ENCODE assay signal across 10 cellular contexts in genomic region chr1:7962636-7963377, GRCh38. TPM values are rescaled to one million over a fixed set of nuclear protein-coding genes. Genes with fewer than 3 reads are reported as not detected.
DNase-seq lines count a peak whose midpoint lies in the region; ATAC-seq and TF ChIP-seq lines count a peak whose summit lies in the region.
"Had no signal": no experiment of that assay in that cellular context is flagged by ENCODE, and none has a peak within 500 bp of the region (broad histone marks: within the 10 kb centered on the region; RNA-seq: fewer than 3 reads in every experiment).

No MANE protein-coding gene starts in this region.

- TF ChIP-seq CTCF in DOHH2 (IDR thresholded peaks at IDR 0.05; ENCODE audit: low read depth, low read length, poor library complexity, severe bottlenecking), result no peak
- no peak for TF ChIP-seq CTCF in OCI-LY1 (IDR thresholded peaks at IDR 0.05; ENCODE audit: low read length)
- no peak for TF ChIP-seq CTCF in osteoblast (IDR thresholded peaks at IDR 0.05; ENCODE audit: extremely low read depth, low read depth, low read length)

- H3K27me3 ChIP-seq in DOHH2 (ENCODE audit: control insufficient read depth, low read length) (no peaks in the 10 kb centered on the region), OCI-LY1 (ENCODE audit: insufficient read depth, low read length) (no peaks in the 10 kb centered on the region), ectodermal cell (ENCODE audit: control insufficient read depth, insufficient read depth, low read length, poor library complexity, severe bottlenecking) (no peaks in the 10 kb centered on the region), osteoblast (ENCODE audit: insufficient read depth, low read length) (no peaks in the 10 kb centered on the region)
- H3K27me3 ChIP-seq: ovary had no signal

- H3K79me2 ChIP-seq in DOHH2 (ENCODE audit: control insufficient read depth, low read length) (peaks cover 76% of the 10 kb centered on the region), OCI-LY1 (ENCODE audit: insufficient read depth, low read length) (peaks cover 18% of the 10 kb centered on the region), osteoblast (ENCODE audit: insufficient read depth, low read length) (peaks cover 64% of the 10 kb centered on the region)

- WGBS in ectodermal cell, 2 experiments, result 93% methylated on average over 10 to 11 of the region's 11 CpGs

- H2AFZ ChIP-seq in OCI-LY1 (ENCODE audit: low read length) (no peak overlapping the region), osteoblast (ENCODE audit: low read length) (no peak overlapping the region)

- DNase-seq in osteoblast (ENCODE audit: insufficient read length, low spot score, missing footprints), result no peak
- no peak for DNase-seq in LoVo (ENCODE audit: low spot score)
- DNase-seq: activated gamma-delta T cell had no signal

- ATAC-seq in HG03432 (IDR thresholded peaks at IDR 0.05; ENCODE audit: unreplicated experiment) (no peak), HG02884 (IDR thresholded peaks at IDR 0.05; ENCODE audit: unreplicated experiment) (no peak), HG02588 (IDR thresholded peaks at IDR 0.05; ENCODE audit: unreplicated experiment) (no peak)

- H3K4me3 ChIP-seq in DOHH2 (ENCODE audit: low read length) (peak overlapping the region; percentile 94), OCI-LY1 (ENCODE audit: low read depth, low read length, poor library complexity, severe bottlenecking) (peak overlapping the region; percentile 99), ectodermal cell (ENCODE audit: insufficient read depth, low read depth, low read length) (peak overlapping the region; percentile 77), osteoblast (ENCODE audit: insufficient read depth, low read length) (peak overlapping the region; percentile 93)

- H4K20me1 ChIP-seq in DOHH2 (ENCODE audit: control insufficient read depth, insufficient read depth, low read depth, low read length) (no peaks in the 10 kb centered on the region; the same call in 1 of the 2 replicates), OCI-LY1 (ENCODE audit: insufficient read depth, low read length) (no peaks in the 10 kb centered on the region), osteoblast (ENCODE audit: insufficient read depth, low read length) (peaks cover 3% of the 10 kb centered on the region)

- no peaks in the 10 kb centered on the region for H3F3A ChIP-seq in DOHH2 (ENCODE audit: control insufficient read depth, insufficient read depth)
- H3F3A ChIP-seq in OCI-LY1 (ENCODE audit: insufficient read depth, low read length), result no peaks in the 10 kb centered on the region

- H3K36me3 ChIP-seq in DOHH2 (ENCODE audit: control insufficient read depth, low read length) (peaks cover 57% of the 10 kb centered on the region), OCI-LY1 (ENCODE audit: insufficient read depth, low read length) (peaks cover 51% of the 10 kb centered on the region), ectodermal cell (ENCODE audit: control insufficient read depth, insufficient read depth, low read length) (peaks cover 9% of the 10 kb centered on the region), osteoblast (ENCODE audit: insufficient read depth, low read length) (peaks cover 40% of the 10 kb centered on the region)
- H3K36me3 ChIP-seq: ovary had no signal

- no peaks in the 10 kb centered on the region for H3K9me3 ChIP-seq in DOHH2 (ENCODE audit: control insufficient read depth, insufficient read depth, low read length)
- H3K9me3 ChIP-seq in OCI-LY1 (ENCODE audit: low read length), result no peaks in the 10 kb centered on the region
- H3K9me3 ChIP-seq in ectodermal cell (ENCODE audit: control insufficient read depth, low read length), result no peaks in the 10 kb centered on the region
- H3K9me3 ChIP-seq in osteoblast (ENCODE audit: low read depth, low read length), result no peaks in the 10 kb centered on the region
- H3K9me3 ChIP-seq: ovary had no signal

- H3K9me2 ChIP-seq in DOHH2 (replicated peaks; ENCODE audit: control insufficient read depth, low read length) (no peaks in the 10 kb centered on the region), OCI-LY1 (ENCODE audit: low read depth, low read length) (no peaks in the 10 kb centered on the region)

- H3K4me1 ChIP-seq in DOHH2 (ENCODE audit: control insufficient read depth, low read length) (peaks cover 33% of the 10 kb centered on the region), OCI-LY1 (ENCODE audit: insufficient read depth, low read length, severe bottlenecking) (peaks cover 34% of the 10 kb centered on the region), ectodermal cell (ENCODE audit: control insufficient read depth, insufficient read depth, low read length) (peaks cover 7% of the 10 kb centered on the region), osteoblast (ENCODE audit: insufficient read depth, low read length) (peaks cover 10% of the 10 kb centered on the region)

- H3K9ac ChIP-seq in OCI-LY1 (ENCODE audit: low read length), result peak overlapping the region; percentile 91

- H3K4me2 ChIP-seq in DOHH2 (ENCODE audit: low read length), result peak overlapping the region; percentile 66
- peak overlapping the region; percentile 85 for H3K4me2 ChIP-seq in OCI-LY1 (ENCODE audit: low read length)
- peak overlapping the region; percentile 94 for H3K4me2 ChIP-seq in osteoblast (ENCODE audit: insufficient read depth, low read length)

- 0 out of 2 replicates have a peak overlapping the region, but pooled peaks have one; percentile 55 for H3K27ac ChIP-seq in DOHH2 (ENCODE audit: low read depth, low read length)
- H3K27ac ChIP-seq in OCI-LY1 (ENCODE audit: low read depth, low read length, poor library complexity, severe bottlenecking), result no peak overlapping the region
- no peak overlapping the region for H3K27ac ChIP-seq in ectodermal cell (ENCODE audit: insufficient read depth, low read depth, low read length, poor library complexity, severe bottlenecking)
- H3K27ac ChIP-seq in osteoblast (ENCODE audit: low read depth, low read length), result peak overlapping the region; percentile 97

RNA-seq across cellular contexts. Expression of gene PARK7, which starts 1.3 kb away (rescaled TPM):
- 326 TPM for polyA plus RNA-seq in ectodermal cell (2013, experiment 1 of 4)
- polyA plus RNA-seq in ectodermal cell (2013, experiment 2 of 4), result 297 TPM
- polyA plus RNA-seq in ectodermal cell (2013, experiment 3 of 4), result 253 TPM
- polyA plus RNA-seq in ectodermal cell (2013, experiment 4 of 4), result 296 TPM
- total RNA-seq in osteoblast, result 158 and 168 TPM in 2 replicates

RNA-seq across cellular contexts. Expression of gene TNFRSF9, which starts 22.2 kb away (rescaled TPM):
- polyA plus RNA-seq in ectodermal cell (2013, experiment 1 of 4), result 0.20 TPM
- 0.16 TPM for polyA plus RNA-seq in ectodermal cell (2013, experiment 2 of 4)
- 0.05 TPM for polyA plus RNA-seq in ectodermal cell (2013, experiment 3 of 4)
- polyA plus RNA-seq in ectodermal cell (2013, experiment 4 of 4), result not detected
- under 0.01 TPM in 2 replicates for total RNA-seq in osteoblast

Comparison
In these comparisons a context has a peak if more than half of its experiments do, and no peak if none do; other contexts are left out.
1. H3K27ac ChIP-seq: peak in DOHH2 (single experiment) and osteoblast (single experiment); none in OCI-LY1 (single experiment) and ectodermal cell (single experiment).
2. Peak in every context shown above with its lines, with median percentiles within 50 percentile points of each other: H3K4me2 ChIP-seq and H3K4me3 ChIP-seq.